Comparison of ENCODE assay signal across 1 cellular context in genomic region chr19:45882652-45883585, GRCh38.
A peak's percentile ranks its signal among the peaks of the same experiment; 100 is the strongest.
TF ChIP-seq lines count a peak whose summit lies in the region.

No MANE protein-coding gene starts in this region.

TF ChIP-seq in HepG2, 621 proteins besides CTCF, POLR2A, EP300 and RAD21 (continued from another document and continues in another):
- TF ChIP-seq AFF4 (CRISPR knock-in tag; IDR thresholded peaks at IDR 0.05) = no peak
- peak; percentile 80 for TF ChIP-seq ZNF24 (IDR thresholded peaks at IDR 0.05)
- no peak for TF ChIP-seq ZNF207 (IDR thresholded peaks at IDR 0.05; ENCODE audit: borderline replicate concordance)
- TF ChIP-seq CHCHD3 (CRISPR knock-in tag; IDR thresholded peaks at IDR 0.05) = no peak; the same call in 1 of the 2 replicates
- TF ChIP-seq ZNF75D (CRISPR knock-in tag; IDR thresholded peaks at IDR 0.05; ENCODE audit: borderline replicate concordance) = no peak
- TF ChIP-seq SAFB2 (CRISPR knock-in tag; IDR thresholded peaks at IDR 0.05; ENCODE audit: borderline replicate concordance, low read depth) = no peak; the same call in none of the 2 replicates
- TF ChIP-seq FOXA3 (CRISPR knock-in tag; IDR thresholded peaks at IDR 0.05) = peak; percentile 82
- peak; percentile 31; the same call in 1 of the 2 replicates for TF ChIP-seq ZBTB38 (CRISPR knock-in tag; IDR thresholded peaks at IDR 0.05)
- peak; percentile 59; the same call in 1 of the 2 replicates for TF ChIP-seq CHD2 (IDR thresholded peaks at IDR 0.05; ENCODE audit: low read depth, low read length)
- peak; percentile 80; the same call in 1 of the 2 replicates for TF ChIP-seq HNF4G (IDR thresholded peaks at IDR 0.05; ENCODE audit: borderline replicate concordance, low read depth, low read length)
- peak; percentile 50; the same call in 1 of the 2 replicates for TF ChIP-seq HNF4G (CRISPR knock-in tag; IDR thresholded peaks at IDR 0.05; ENCODE audit: borderline replicate concordance, low read depth)
- TF ChIP-seq WIZ (CRISPR knock-in tag; IDR thresholded peaks at IDR 0.05) = 0 out of 2 replicates have a peak, but pooled peaks have one; percentile 30
- peak; percentile 70; the same call in 1 of the 2 replicates for TF ChIP-seq ZGPAT (CRISPR knock-in tag; IDR thresholded peaks at IDR 0.05)
- TF ChIP-seq ZIK1 (CRISPR knock-in tag; IDR thresholded peaks at IDR 0.05; ENCODE audit: borderline replicate concordance, low read depth) = no peak
- TF ChIP-seq GPN1 (CRISPR knock-in tag; IDR thresholded peaks at IDR 0.05; ENCODE audit: borderline replicate concordance) = no peak
- TF ChIP-seq SMYD3 (CRISPR knock-in tag; IDR thresholded peaks at IDR 0.05) = peak; percentile 77; the same call in 1 of the 2 replicates
- peak; percentile 76; the same call in 1 of the 2 replicates for TF ChIP-seq AKAP8 (CRISPR knock-in tag; IDR thresholded peaks at IDR 0.05)
- peak; percentile 94 for TF ChIP-seq HMGXB4 (CRISPR knock-in tag; IDR thresholded peaks at IDR 0.05; ENCODE audit: borderline replicate concordance in 1 of 2, low read depth in 1 of 2)
- TF ChIP-seq IKZF1 (IDR thresholded peaks at IDR 0.05) = no peak
- TF ChIP-seq HOXA7 (CRISPR knock-in tag; IDR thresholded peaks at IDR 0.05) = no peak
- TF ChIP-seq ZNF296 (CRISPR knock-in tag; conservative IDR thresholded peaks at IDR 0.05) = no peak
- TF ChIP-seq ZBTB49 (CRISPR knock-in tag; IDR thresholded peaks at IDR 0.05; ENCODE audit: borderline replicate concordance) = no peak
- TF ChIP-seq ZNF891 (CRISPR knock-in tag; IDR thresholded peaks at IDR 0.05) = peak; percentile 54; the same call in 1 of the 2 replicates
- TF ChIP-seq MAFK (conservative IDR thresholded peaks at IDR 0.05 in 1 of 2, IDR thresholded peaks at IDR 0.05 in 1 of 2; ENCODE audit: low read length in 2 of 2) = no peak
- TF ChIP-seq TBP (CRISPR knock-in tag; IDR thresholded peaks at IDR 0.05) = no peak
- TF ChIP-seq ISX (CRISPR knock-in tag; conservative IDR thresholded peaks at IDR 0.05) = no peak
- TF ChIP-seq IRX3 (CRISPR knock-in tag; IDR thresholded peaks at IDR 0.05; ENCODE audit: borderline replicate concordance, low read depth) = no peak; the same call in 1 of the 2 replicates
- no peak; the same call in 1 of the 2 replicates for TF ChIP-seq KMT2B (CRISPR knock-in tag; IDR thresholded peaks at IDR 0.05)
- peak; percentile 87 for TF ChIP-seq IRF2 (CRISPR knock-in tag; IDR thresholded peaks at IDR 0.05)
- TF ChIP-seq RORA (CRISPR knock-in tag; IDR thresholded peaks at IDR 0.05) = peak; percentile 95
- no peak for TF ChIP-seq TMF1 (CRISPR knock-in tag; IDR thresholded peaks at IDR 0.05; ENCODE audit: low read depth)
- TF ChIP-seq ZNF552 (CRISPR knock-in tag; IDR thresholded peaks at IDR 0.05; ENCODE audit: borderline replicate concordance) = no peak; the same call in 1 of the 2 replicates
- TF ChIP-seq CC2D1A (CRISPR knock-in tag; IDR thresholded peaks at IDR 0.05) = no peak
- peak; percentile 40; the same call in 1 of the 2 replicates for TF ChIP-seq ZNF616 (CRISPR knock-in tag; IDR thresholded peaks at IDR 0.05; ENCODE audit: low read depth)
- 0 out of 2 replicates have a peak, but pooled peaks have one; percentile 35 for TF ChIP-seq BORCS8-MEF2B (CRISPR knock-in tag; IDR thresholded peaks at IDR 0.05)
- no peak for TF ChIP-seq ZBTB1 (CRISPR knock-in tag; IDR thresholded peaks at IDR 0.05; ENCODE audit: borderline replicate concordance)
- 0 out of 2 replicates have a peak, but pooled peaks have one; percentile 21 for TF ChIP-seq ARID3A (IDR thresholded peaks at IDR 0.05; ENCODE audit: low read depth, low read length)
- TF ChIP-seq AGO2 (optimal IDR thresholded peaks at IDR 0.05; ENCODE audit: low read depth, low read length) = peak; percentile 95
- TF ChIP-seq GMEB2 (CRISPR knock-in tag; IDR thresholded peaks at IDR 0.05; ENCODE audit: low read depth) = no peak
- TF ChIP-seq ZNF629 (CRISPR knock-in tag; conservative IDR thresholded peaks at IDR 0.05) = peak; percentile 100
- peak; percentile 82 for TF ChIP-seq ZNF292 (CRISPR knock-in tag; IDR thresholded peaks at IDR 0.05; ENCODE audit: borderline replicate concordance, low read depth)
- TF ChIP-seq NCOA2 (CRISPR knock-in tag; IDR thresholded peaks at IDR 0.05) = peak; percentile 90
- TF ChIP-seq SNAPC5 (CRISPR knock-in tag; IDR thresholded peaks at IDR 0.05; ENCODE audit: borderline replicate concordance) = peak; percentile 78; the same call in 1 of the 2 replicates
- no peak for TF ChIP-seq ZBTB26 (CRISPR knock-in tag; IDR thresholded peaks at IDR 0.05; ENCODE audit: borderline replicate concordance)
- TF ChIP-seq HNRNPLL (IDR thresholded peaks at IDR 0.05; ENCODE audit: low read depth, low read length, poor library complexity, severe bottlenecking) = peak; percentile 53
- TF ChIP-seq NCOR1 (IDR thresholded peaks at IDR 0.05; ENCODE audit: borderline replicate concordance, low read length) = peak; percentile 72
